Comparison of ENCODE assay signal across 11 cellular contexts in genomic region chr7:5823504-5824296, GRCh38. TPM values are rescaled to one million over a fixed set of nuclear protein-coding genes. Genes with fewer than 3 reads are reported as not detected.
DNase-seq lines count a peak whose midpoint lies in the region; ATAC-seq and TF ChIP-seq lines count a peak whose summit lies in the region.
"Not testable (repeated sequence)": the region's sequence is repeated elsewhere in the genome, so short reads cannot be mapped to it uniquely, and the experiment has no call there.
"Had no signal": no experiment of that assay in that cellular context is flagged by ENCODE, and none has a peak within 500 bp of the region (broad histone marks: within the 10 kb centered on the region; RNA-seq: fewer than 3 reads in every experiment).

No MANE protein-coding gene starts in this region.

- not testable (repeated sequence) for H3K4ac ChIP-seq in H9 (ENCODE audit: low read depth, low read length)

- intact Hi-C loops in dendritic cell treated with granulocyte-macrophage colony-stimulating factor and Interleukin-4, amounts not matched to agents 40 ng/mL and 50 ng/mL, for 4 days (cut with micrococcal nuclease), result loop anchor here (5.0 kb wide), 1 partner anchor 41 kb away; the partner anchor contains the start of gene RNF216
- intact Hi-C loops in natural killer cell (cut with micrococcal nuclease), result loop anchor here (2.0 to 5.0 kb wide), 2 partner anchors 43 to 671 kb away; partner anchors contain the start of gene RNF216

- H3K4me3 Mint-ChIP-seq in H9 (peak overlapping the region; percentile 84 to 92), natural killer cell (peak overlapping the region; percentile 87)
- H3K4me3 Mint-ChIP-seq in dendritic cell treated with granulocyte-macrophage colony-stimulating factor and Interleukin-4, amounts not matched to agents 40 ng/mL and 50 ng/mL, for 4 days, result peak overlapping the region; percentile 86
- H3K4me3 Mint-ChIP-seq in stimulated activated effector memory CD8-positive, alpha-beta T cell treated with anti-CD3 and anti-CD28 coated beads, Interleukin-12 subunit alpha, Interleukin-12 subunit beta, amount 100 ng/mL, for 72 hours, result peak overlapping the region; percentile 81

- not testable (repeated sequence) for H3K79me2 ChIP-seq in H9 (ENCODE audit: insufficient read depth, low read length); hepatocyte

- H3K4me2 ChIP-seq in H9 (ENCODE audit: insufficient read depth, insufficient read length, low read length) (peak overlapping the region; percentile 59), hepatocyte (peak overlapping the region; percentile 69)

- not testable (repeated sequence) for H4K8ac ChIP-seq in H9 (replicated peaks; ENCODE audit: insufficient read length, low read depth, low read length)

- H4K5ac ChIP-seq in H9 (ENCODE audit: insufficient read length, low read depth, low read length), result not testable (repeated sequence)

- not testable (repeated sequence) for H3K18ac ChIP-seq in H9 (ENCODE audit: insufficient read length, low read depth, low read length)

- not testable (repeated sequence) for H2AK5ac ChIP-seq in H9 (ENCODE audit: insufficient read length, low read length)

- H2AFZ ChIP-seq in H9 (ENCODE audit: low read length), result not testable (repeated sequence)
- peak overlapping the region; percentile 81 for H2AFZ ChIP-seq in hepatocyte

- H3K9me3 Mint-ChIP-seq in H9; dendritic cell treated with granulocyte-macrophage colony-stimulating factor and Interleukin-4, amounts not matched to agents 40 ng/mL and 50 ng/mL, for 4 days; natural killer cell; stimulated activated effector memory CD8-positive, alpha-beta T cell treated with anti-CD3 and anti-CD28 coated beads, Interleukin-12 subunit alpha, Interleukin-12 subunit beta, amount 100 ng/mL, for 72 hours: not testable (repeated sequence)

- H2BK20ac ChIP-seq in H9 (ENCODE audit: low read depth, low read length, poor library complexity, severe bottlenecking), result not testable (repeated sequence)

- TF ChIP-seq POLR2A in Peyer's patch (IDR thresholded peaks at IDR 0.05), result not testable (repeated sequence)

- H3K23me2 ChIP-seq in H9 (ENCODE audit: insufficient read length, low read depth, low read length, poor library complexity, severe bottlenecking), result not testable (repeated sequence)

- not testable (repeated sequence) for H4K91ac ChIP-seq in H9 (ENCODE audit: insufficient read length, low read depth, low read length)

- H3K27me3 ChIP-seq in H9 (ENCODE audit: insufficient read depth, low read length); Peyer's patch; hepatocyte: not testable (repeated sequence)

- H3K9me3 ChIP-seq in H9 (ENCODE audit: control insufficient read depth, low read depth, low read length); Peyer's patch; hepatocyte (ENCODE audit: low read depth): not testable (repeated sequence)

- H3K36me3 Mint-ChIP-seq in H9 (ENCODE audit: insufficient read depth in 1 of 3, low read depth in 3 of 3); dendritic cell treated with granulocyte-macrophage colony-stimulating factor and Interleukin-4, amounts not matched to agents 40 ng/mL and 50 ng/mL, for 4 days (ENCODE audit: low read depth); natural killer cell; stimulated activated effector memory CD8-positive, alpha-beta T cell treated with anti-CD3 and anti-CD28 coated beads, Interleukin-12 subunit alpha, Interleukin-12 subunit beta, amount 100 ng/mL, for 72 hours: not testable (repeated sequence)

- H3K14ac ChIP-seq in H9 (ENCODE audit: insufficient read depth, low read length), result not testable (repeated sequence)

- no CpG with 5 or more reads among the region's 18 CpGs for WGBS in H9 (ENCODE audit: extremely low coverage, insufficient read length, low lambda C conversion rate)
- 59% methylated on average over 18 of the region's 18 CpGs for WGBS in hepatocyte (ENCODE audit: low lambda C conversion rate, missing lambda C conversion rate)

- not testable (repeated sequence) for H2BK15ac ChIP-seq in H9 (ENCODE audit: low read depth, low read length)

- H2BK12ac ChIP-seq in H9 (ENCODE audit: insufficient read length, low read depth, low read length), result not testable (repeated sequence)

- not testable (repeated sequence) for H4K20me1 ChIP-seq in H9 (ENCODE audit: control insufficient read depth, insufficient read depth, insufficient read length); hepatocyte (ENCODE audit: insufficient read depth, poor library complexity, severe bottlenecking)

- not testable (repeated sequence) for ATAC-seq in natural killer cell; stimulated activated effector memory CD8-positive, alpha-beta T cell treated with anti-CD3 and anti-CD28 coated beads, Interleukin-12 subunit alpha, Interleukin-12 subunit beta, amount 100 ng/mL, for 72 hours

- not testable (repeated sequence) for H3K4me1 ChIP-seq in H9 (ENCODE audit: insufficient read depth, low read length); Peyer's patch; hepatocyte (ENCODE audit: insufficient read depth)

- not testable (repeated sequence) for H2BK5ac ChIP-seq in H9 (ENCODE audit: insufficient read length, low read length)

- H3K9ac ChIP-seq in H9 (ENCODE audit: extremely low read depth, insufficient read length, low read length), result not testable (repeated sequence)

- not testable (repeated sequence) for H3K4me1 Mint-ChIP-seq in H9
- peaks cover 20% of the 10 kb centered on the region for H3K4me1 Mint-ChIP-seq in dendritic cell treated with granulocyte-macrophage colony-stimulating factor and Interleukin-4, amounts not matched to agents 40 ng/mL and 50 ng/mL, for 4 days (ENCODE audit: low read depth)
- peaks cover 12 to 15% of the 10 kb centered on the region in 2 donors for H3K4me1 Mint-ChIP-seq in natural killer cell
- H3K4me1 Mint-ChIP-seq in stimulated activated effector memory CD8-positive, alpha-beta T cell treated with anti-CD3 and anti-CD28 coated beads, Interleukin-12 subunit alpha, Interleukin-12 subunit beta, amount 100 ng/mL, for 72 hours, result peaks cover 14% of the 10 kb centered on the region

- H3K4me3 ChIP-seq in AG09309 (ENCODE audit: control insufficient read depth, low read depth, low read length) (peak overlapping the region; percentile 80), Peyer's patch (peak overlapping the region; percentile 47 to 87 (median 67)), hepatocyte (peak overlapping the region; percentile 39)

- not testable (repeated sequence) for H3K56ac ChIP-seq in H9 (ENCODE audit: insufficient read length, low read depth, low read length)

- H2BK120ac ChIP-seq in H9 (ENCODE audit: low read depth, low read length, poor library complexity, severe bottlenecking), result not testable (repeated sequence)

- not testable (repeated sequence) for TF ChIP-seq CTCF in AG09309 (IDR thresholded peaks at IDR 0.05; ENCODE audit: control insufficient read depth, insufficient read depth, low read depth, low read length, missing control alignments); H9 (conservative IDR thresholded peaks at IDR 0.05); Peyer's patch (IDR thresholded peaks at IDR 0.05); hepatocyte (IDR thresholded peaks at IDR 0.05; ENCODE audit: poor library complexity); natural killer cell (IDR thresholded peaks at IDR 0.05)

- H3K23ac ChIP-seq in H9 (ENCODE audit: insufficient read length, low read depth, low read length), result not testable (repeated sequence)

- H3K27me3 Mint-ChIP-seq in H9 (ENCODE audit: low read depth); dendritic cell treated with granulocyte-macrophage colony-stimulating factor and Interleukin-4, amounts not matched to agents 40 ng/mL and 50 ng/mL, for 4 days; natural killer cell (ENCODE audit: low read depth in 2 of 2): not testable (repeated sequence)

- H3K27ac Mint-ChIP-seq in H9, result not testable (repeated sequence)
- H3K27ac Mint-ChIP-seq in dendritic cell treated with granulocyte-macrophage colony-stimulating factor and Interleukin-4, amounts not matched to agents 40 ng/mL and 50 ng/mL, for 4 days, result peak overlapping the region; percentile 88
- peak overlapping the region; percentile 87 to 90 for H3K27ac Mint-ChIP-seq in natural killer cell
- peak overlapping the region; percentile 90 for H3K27ac Mint-ChIP-seq in stimulated activated effector memory CD8-positive, alpha-beta T cell treated with anti-CD3 and anti-CD28 coated beads, Interleukin-12 subunit alpha, Interleukin-12 subunit beta, amount 100 ng/mL, for 72 hours

- H3K36me3 ChIP-seq in Peyer's patch; hepatocyte (replicated peaks; ENCODE audit: insufficient read depth, low read depth): not testable (repeated sequence)

- H3K27ac ChIP-seq in H9 (ENCODE audit: insufficient read length, low read depth, low read length); hepatocyte: not testable (repeated sequence)
- peak overlapping the region; percentile 74 to 87 (median 78) for H3K27ac ChIP-seq in Peyer's patch

- not testable (repeated sequence) for H3K9me2 ChIP-seq in hepatocyte (replicated peaks; ENCODE audit: insufficient read depth)

- H3K79me1 ChIP-seq in H9 (ENCODE audit: insufficient read depth, low read depth, low read length, poor library complexity, severe bottlenecking), result not testable (repeated sequence)

- H3T11ph ChIP-seq in H9 (ENCODE audit: low read length), result not testable (repeated sequence)

- not testable (repeated sequence) for DNase-seq in AG09309 (ENCODE audit: low read depth); H9; Peyer's patch; hepatocyte (ENCODE audit: low spot score); natural killer cell
- DNase-seq in activated effector memory CD4-positive, alpha-beta T cell treated with Interleukin-2 at 50 U/mL for 16 hours, result peak; percentile 5
- peak in 1 of 2 donors; percentile 56 for DNase-seq in stimulated activated effector memory CD8-positive, alpha-beta T cell treated with anti-CD3 and anti-CD28 coated beads, Interleukin-12 subunit alpha, Interleukin-12 subunit beta, amount 100 ng/mL, for 72 hours (ENCODE audit: low spot score in 2 of 2)

RNA-seq across cellular contexts. Expression of gene RNF216, which starts 42.2 kb away (rescaled TPM):
- total RNA-seq in H9 (2021) (29.9 and 30.2 TPM in 2 replicates), Peyer's patch (10 to 100 TPM; 21.9 to 92.4 (median 36.0) TPM), hepatocyte (34.8 and 35.3 TPM in 2 replicates), natural killer cell (10 to 100 TPM; 73.6 to 86.6 (median 78.7) TPM)
- polyA plus RNA-seq in hepatocyte, result 25.2 and 27.7 TPM in 2 replicates

RNA-seq across cellular contexts. Expression of gene OCM, which starts 56.9 kb away (rescaled TPM):
- not detected in 2 replicates for total RNA-seq in H9 (2021)
- total RNA-seq in Peyer's patch, result not detected
- not detected in 2 replicates for total RNA-seq in hepatocyte
- polyA plus RNA-seq in hepatocyte, result 0.37 TPM in 1 of 2 replicates, not detected in the other
- total RNA-seq in natural killer cell, result under 1 TPM in 2 of 3 donors, not detected in 1; 0.57 to 0.82 TPM
- total RNA-seq: H4, LHCN-M2, myocyte had no signal
